ENCODE assay signal across 8 cellular contexts in the genomic region with DNA sequence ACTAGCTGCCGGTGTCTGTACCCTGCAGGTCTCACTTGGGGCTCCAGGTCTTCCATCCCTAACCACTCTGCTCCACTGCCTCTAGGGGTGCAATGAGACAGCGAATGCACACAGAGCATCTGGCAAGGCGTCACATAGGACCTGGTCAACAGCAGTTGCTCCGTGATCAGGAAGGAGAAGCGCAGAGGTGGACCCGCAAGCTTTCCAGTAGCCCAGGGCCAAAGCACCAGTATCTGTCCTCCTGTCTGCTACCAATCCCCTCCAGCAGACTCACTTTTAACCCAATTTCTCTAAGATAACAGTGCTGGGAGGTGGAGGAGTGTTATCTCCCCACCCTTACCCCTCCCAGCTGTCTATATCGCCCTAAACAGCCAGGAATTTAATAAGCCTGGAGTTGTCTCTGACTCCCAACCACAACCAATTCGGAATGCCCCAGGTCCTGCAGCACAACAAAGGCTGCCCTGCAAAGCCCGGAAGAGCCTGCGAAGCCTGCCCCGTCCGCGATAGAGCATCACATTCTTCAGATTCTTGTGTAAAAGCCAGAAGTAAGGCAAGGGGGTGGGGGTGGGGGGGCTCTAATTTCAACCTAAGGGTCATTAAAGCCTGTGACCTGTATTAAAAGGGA. TPM values are rescaled to one million over a fixed set of nuclear protein-coding genes. Genes with fewer than 3 reads are reported as not detected.
DNase-seq lines count a peak whose midpoint lies in the region; ATAC-seq and TF ChIP-seq lines count a peak whose summit lies in the region.

No MANE protein-coding gene starts in this region.

- peaks cover 100% of the 10 kb centered on the region for H3K4me1 ChIP-seq in RWPE2 (ENCODE audit: insufficient read depth, poor library complexity, severe bottlenecking)
- peaks cover 96% of the 10 kb centered on the region for H3K4me1 ChIP-seq in mesodermal cell (ENCODE audit: control insufficient read depth, insufficient read depth, low read length, poor library complexity, severe bottlenecking)

- H3K4me3 ChIP-seq in RWPE2 (ENCODE audit: severe bottlenecking): no peak overlapping the region
- no peak overlapping the region for H3K4me3 ChIP-seq in mesodermal cell (ENCODE audit: extremely low read depth, insufficient read depth, low read length, poor library complexity, severe bottlenecking)

- DNase-seq in GM03348 (ENCODE audit: low spot score): peak; percentile 85
- no peak for DNase-seq in RWPE2 (ENCODE audit: low spot score)
- DNase-seq in ecto neural progenitor cell (ENCODE audit: low spot score): peak; percentile 85
- DNase-seq in NCI-H1092 treated with DMSO at 0.1 percent for 48 hours (lab: John Stamatoyannopoulos, UW): no peak
- DNase-seq in NCI-H1105 treated with DMSO at 0.1 percent for 48 hours (lab: John Stamatoyannopoulos, UW): no peak
- no peak for DNase-seq in SKM-1 (lab: John Stamatoyannopoulos, UW; ENCODE audit: unreplicated experiment)
- DNase-seq in NCI-H748 treated with DMSO at 0.1 percent for 48 hours (lab: John Stamatoyannopoulos, UW): no peak

- H3K27ac ChIP-seq in RWPE2 (ENCODE audit: poor library complexity, severe bottlenecking) (peak overlapping the region; percentile 96), mesodermal cell (ENCODE audit: low read depth, low read length, severe bottlenecking) (peak overlapping the region; percentile 97)

- peak; percentile 28 for ATAC-seq in RWPE2 (ENCODE audit: low read depth)

- H3K36me3 ChIP-seq in RWPE2 (ENCODE audit: low read depth) (peaks cover 82% of the 10 kb centered on the region), mesodermal cell (ENCODE audit: control insufficient read depth, insufficient read depth, low read length) (peaks cover 54% of the 10 kb centered on the region)

- H3K27me3 ChIP-seq in RWPE2 (ENCODE audit: insufficient read depth, poor library complexity, severe bottlenecking): no peaks in the 10 kb centered on the region

- TF ChIP-seq CTCF in RWPE2 (IDR thresholded peaks at IDR 0.05; ENCODE audit: poor library complexity, severe bottlenecking): no peak

- 38 to 40% methylated on average over 3 to 7 of the region's 13 CpGs for WGBS in mesodermal cell (ENCODE audit: insufficient coverage in 2 of 2), 2 experiments

- H3K9me3 ChIP-seq in RWPE2 (ENCODE audit: severe bottlenecking) (no peaks in the 10 kb centered on the region), mesodermal cell (ENCODE audit: control insufficient read depth, low read length) (no peaks in the 10 kb centered on the region)

RNA-seq across cellular contexts. Expression of a gene that starts 19.3 kb away (rescaled TPM):
- 360 TPM for polyA plus RNA-seq in mesodermal cell (2013, experiment 1 of 2)
- 289 TPM for polyA plus RNA-seq in mesodermal cell (2013, experiment 2 of 2)

Comparison
In these comparisons a context has a peak if more than half of its experiments do, and no peak if none do; other contexts are left out.
1. DNase-seq: peak in GM03348 (single experiment) and ecto neural progenitor cell (single experiment); none in RWPE2 (single experiment), NCI-H1092 treated with DMSO at 0.1 percent for 48 hours (single experiment), NCI-H1105 treated with DMSO at 0.1 percent for 48 hours (single experiment), SKM-1 (single experiment) and NCI-H748 treated with DMSO at 0.1 percent for 48 hours (single experiment).